In the genomic region with DNA sequence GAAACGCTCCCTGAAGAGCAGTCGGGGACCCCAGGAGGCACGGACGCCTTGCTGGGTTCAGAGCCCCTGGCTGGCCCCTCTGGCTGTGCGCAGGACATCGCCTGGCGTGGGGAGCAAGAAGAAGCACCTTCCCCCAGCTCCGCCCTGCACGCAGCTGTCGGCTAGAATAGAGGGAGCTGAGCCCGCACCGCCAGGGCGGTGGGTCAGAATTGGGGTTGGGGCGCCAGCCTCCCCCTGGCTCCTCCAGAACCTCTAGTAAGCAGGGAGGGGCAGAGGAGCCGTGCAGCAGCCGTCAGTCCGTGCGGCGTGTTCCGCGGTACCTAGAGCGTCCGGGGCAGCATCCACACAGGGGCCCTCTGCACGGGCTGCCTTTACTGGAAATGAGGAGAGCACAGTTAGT, we compare ENCODE assay signal across 9 cellular contexts. TPM values are rescaled to one million over a fixed set of nuclear protein-coding genes. Genes with fewer than 3 reads are reported as not detected.
"Had no signal": no experiment of that assay in that cellular context is flagged by ENCODE, and none has a peak within 500 bp of the region (broad histone marks: within the 10 kb centered on the region; RNA-seq: fewer than 3 reads in every experiment).

No MANE protein-coding gene starts in this region.

- H3K4me3 ChIP-seq: K562 had no signal

- H3K27ac ChIP-seq: HL-60 had no signal

- DNase-seq: IMR-90, KBM-7, KG1 had no signal

- ATAC-seq: HepG2, K562 had no signal

RNA-seq across cellular contexts. Expression of gene KCNQ2, which starts 53.2 kb away (rescaled TPM):
- total RNA-seq: HepG2, IMR-90 had no signal
- polyA plus RNA-seq: HepG2 had no signal

RNA-seq across cellular contexts. Expression of gene CHRNA4, which starts 58.1 kb away (rescaled TPM):
- total RNA-seq: HepG2, HT-29, HT1080, IMR-90, K562 had no signal
- polyA plus RNA-seq: HepG2, IgD-negative memory B cell, IMR-90, K562 had no signal
